36 cellular contexts compared by ENCODE assay signal in the genomic region with DNA sequence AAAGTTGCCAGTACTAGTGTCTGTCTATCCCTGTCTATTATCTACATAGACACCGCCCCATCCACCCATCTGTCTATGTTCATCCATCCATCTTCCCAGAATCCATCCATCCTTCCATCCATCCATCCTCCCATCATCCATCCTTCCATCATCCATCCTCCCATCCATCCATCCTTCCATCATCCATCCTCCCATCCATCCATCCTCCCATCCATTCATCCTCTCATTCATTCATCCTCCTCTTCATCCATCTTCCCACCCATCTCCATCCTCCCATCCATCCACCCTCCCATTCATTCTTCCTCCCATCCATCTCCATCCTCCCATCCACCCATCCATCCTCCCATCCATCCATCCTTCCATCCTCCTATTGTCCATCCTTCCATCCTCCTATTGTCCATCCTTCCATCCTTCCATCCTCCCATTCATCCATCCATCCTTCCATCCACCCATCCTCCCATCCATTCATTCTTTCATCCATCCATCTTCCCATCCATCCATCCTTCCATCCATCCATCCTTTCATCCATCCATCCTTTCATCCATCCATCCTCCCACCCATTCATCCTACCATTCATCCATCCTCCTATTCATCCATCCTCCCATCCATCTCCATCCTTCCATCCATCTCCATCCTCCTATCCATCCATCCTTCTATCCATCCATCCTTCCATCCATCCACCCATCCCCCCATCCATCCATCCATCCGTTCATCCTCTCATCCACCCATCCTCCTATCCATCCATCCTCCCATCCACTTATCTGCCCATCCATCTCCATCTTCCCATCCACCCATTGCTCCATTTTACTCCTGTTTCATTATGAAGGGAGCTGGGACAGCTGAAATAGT. TPM values are rescaled to one million over a fixed set of nuclear protein-coding genes. Genes with fewer than 3 reads are reported as not detected.
"Had no signal": no experiment of that assay in that cellular context is flagged by ENCODE, and none has a peak within 500 bp of the region (broad histone marks: within the 10 kb centered on the region; RNA-seq: fewer than 3 reads in every experiment).

No MANE protein-coding gene starts in this region.

- DNase-seq: activated B cell treated with CpG ODN at 0.5 μM for 24 hours; activated CD4-positive, alpha-beta memory T cell treated with anti-CD3 and anti-CD28 coated beads for 36 hours; activated CD4-positive, alpha-beta T cell treated with anti-CD3 and anti-CD28 coated beads for 4 hours; activated CD4-positive, alpha-beta T cell treated with anti-CD3 and anti-CD28 coated beads, Interleukin-2, amount 10 ng/mL, durations not matched to agents 24 days and 14 days; activated CD4-positive, alpha-beta T cell treated with anti-CD3 and anti-CD28 coated beads, Interleukin-2, amount 50 U/mL, for 1 hour; activated CD4-positive, alpha-beta T cell treated with anti-CD3 and anti-CD28 coated beads, Interleukin-2, amount 50 U/mL, for 4 hours; activated CD4-positive, CD25-positive, alpha-beta regulatory T cell treated with anti-CD3 and anti-CD28 coated beads, Interleukin-2, amount 50 U/mL, for 72 hours; activated CD8-positive, alpha-beta memory T cell treated with anti-CD3 and anti-CD28 coated beads, Interleukin-2, amount 50 U/mL, for 4 hours; activated CD8-positive, alpha-beta T cell treated with anti-CD3 and anti-CD28 coated beads for 36 hours; activated effector memory CD4-positive, alpha-beta T cell treated with anti-CD3 and anti-CD28 coated beads, Interleukin-2, amount 50 U/mL, for 16 hours; activated gamma-delta T cell treated with Interleukin-2 at 50 U/mL for 16 hours; activated naive CD4-positive, alpha-beta T cell; activated naive CD4-positive, alpha-beta T cell treated with anti-CD3 and anti-CD28 coated beads for 36 hours; activated naive CD4-positive, alpha-beta T cell treated with anti-CD3 and anti-CD28 coated beads, Interleukin-2, amount 50 U/mL, for 16 hours; activated naive CD8-positive, alpha-beta T cell treated with anti-CD3 and anti-CD28 coated beads for 36 hours; activated T-cell treated with anti-CD3 and anti-CD28 coated beads for 4 hours; activated T-cell treated with anti-CD3 and anti-CD28 coated beads, Interleukin-2, amount 50 U/mL, for 1 hour; activated T-cell treated with anti-CD3 and anti-CD28 coated beads, Interleukin-2, amount 50 U/mL, for 4 hours; activated T-cell treated with anti-CD3 and anti-CD28 coated beads, Interleukin-2, amount 50 U/mL, for 72 hours; adrenal gland; amniotic stem cell; aorta; body of pancreas; brain microvascular endothelial cell; central memory CD4-positive, alpha-beta T cell; T-helper 2 cell; T-helper 9 cell had no signal

- H3K27ac Mint-ChIP-seq: activated B cell treated with CpG ODN at 0.5 μM for 24 hours; activated CD4-positive, alpha-beta memory T cell treated with anti-CD3 and anti-CD28 coated beads for 36 hours; activated CD4-positive, alpha-beta T cell treated with anti-CD3 and anti-CD28 coated beads, Interleukin-2, amount 10 ng/mL, durations not matched to agents 24 days and 14 days; activated CD8-positive, alpha-beta T cell treated with anti-CD3 and anti-CD28 coated beads for 36 hours; activated naive CD4-positive, alpha-beta T cell treated with anti-CD3 and anti-CD28 coated beads for 36 hours; activated naive CD4-positive, alpha-beta T cell treated with anti-CD3 and anti-CD28 coated beads, Interleukin-2, amount 50 U/mL, for 72 hours; activated naive CD8-positive, alpha-beta T cell treated with anti-CD3 and anti-CD28 coated beads for 36 hours; activated T-cell treated with anti-CD3 and anti-CD28 coated beads, Interleukin-2, amount 50 U/mL, for 72 hours; activated T-helper 1 cell treated with anti-CD3 and anti-CD28 coated beads, Interleukin-12 subunit alpha, Interleukin-12 subunit beta, Interleukin-2, Interleukin-4 antibody, amounts not matched to agents 30 ng/mL and 10 ng/mL and 1 ng/mL, durations not matched to agents 14 hours and 24 hours and 36 hours; activated T-helper 17 cell treated with anti-CD3 and anti-CD28 coated beads, Interleukin-2, amount 50 U/mL, for 72 hours; T-helper 2 cell treated with Interferon-gamma antibody and Interleukin-4, amounts not matched to agents 5 μg/mL and 100 μg/mL, for 36 hours had no signal

- H3K9me3 Mint-ChIP-seq: activated CD4-positive, alpha-beta memory T cell treated with anti-CD3 and anti-CD28 coated beads for 36 hours; activated CD8-positive, alpha-beta T cell treated with anti-CD3 and anti-CD28 coated beads for 36 hours; activated naive CD4-positive, alpha-beta T cell treated with anti-CD3 and anti-CD28 coated beads for 36 hours; activated naive CD8-positive, alpha-beta T cell treated with anti-CD3 and anti-CD28 coated beads for 36 hours; activated T-cell treated with anti-CD3 and anti-CD28 coated beads, Interleukin-2, amount 50 U/mL, for 4 hours; activated T-helper 1 cell treated with anti-CD3 and anti-CD28 coated beads, Interleukin-12 subunit alpha, Interleukin-12 subunit beta, Interleukin-2, Interleukin-4 antibody, amounts not matched to agents 30 ng/mL and 10 ng/mL and 1 ng/mL, durations not matched to agents 14 hours and 24 hours and 36 hours; activated T-helper 17 cell treated with anti-CD3 and anti-CD28 coated beads, Interleukin-2, amount 50 U/mL, for 72 hours; T-helper 2 cell treated with Interferon-gamma antibody and Interleukin-4, amounts not matched to agents 5 μg/mL and 100 μg/mL, for 36 hours had no signal

- H3K36me3 Mint-ChIP-seq: activated CD4-positive, alpha-beta memory T cell treated with anti-CD3 and anti-CD28 coated beads for 36 hours; activated naive CD4-positive, alpha-beta T cell treated with anti-CD3 and anti-CD28 coated beads, Interleukin-2, amount 50 U/mL, for 72 hours; activated naive CD8-positive, alpha-beta T cell treated with anti-CD3 and anti-CD28 coated beads for 36 hours had no signal

- H3K4me3 Mint-ChIP-seq: activated B cell treated with CpG ODN at 0.5 μM for 24 hours; activated CD4-positive, alpha-beta memory T cell treated with anti-CD3 and anti-CD28 coated beads for 36 hours; activated CD4-positive, alpha-beta T cell treated with anti-CD3 and anti-CD28 coated beads, Interleukin-2, amount 10 ng/mL, durations not matched to agents 24 days and 14 days; activated CD8-positive, alpha-beta T cell treated with anti-CD3 and anti-CD28 coated beads for 36 hours; activated naive CD4-positive, alpha-beta T cell treated with anti-CD3 and anti-CD28 coated beads for 36 hours; activated naive CD8-positive, alpha-beta T cell treated with anti-CD3 and anti-CD28 coated beads for 36 hours; activated T-cell treated with anti-CD3 and anti-CD28 coated beads, Interleukin-2, amount 50 U/mL, for 4 hours; activated T-cell treated with anti-CD3 and anti-CD28 coated beads, Interleukin-2, amount 50 U/mL, for 72 hours; activated T-helper 1 cell treated with anti-CD3 and anti-CD28 coated beads, Interleukin-12 subunit alpha, Interleukin-12 subunit beta, Interleukin-2, Interleukin-4 antibody, amounts not matched to agents 30 ng/mL and 10 ng/mL and 1 ng/mL, durations not matched to agents 14 hours and 24 hours and 36 hours; activated T-helper 17 cell treated with anti-CD3 and anti-CD28 coated beads, Interleukin-2, amount 50 U/mL, for 72 hours; T-helper 2 cell treated with Interferon-gamma antibody and Interleukin-4, amounts not matched to agents 5 μg/mL and 100 μg/mL, for 36 hours had no signal

- H3K4me3 ChIP-seq: adrenal gland, body of pancreas, breast epithelium had no signal

- H3K36me3 ChIP-seq: adrenal gland, brain microvascular endothelial cell, breast epithelium had no signal

- H3K4me1 ChIP-seq: adrenal gland, body of pancreas, breast epithelium had no signal

- H3K9me3 ChIP-seq: adrenal gland, body of pancreas, breast epithelium had no signal

- ATAC-seq: activated CD8-positive, alpha-beta T cell treated with anti-CD3 and anti-CD28 coated beads for 36 hours; activated naive CD4-positive, alpha-beta T cell treated with anti-CD3 and anti-CD28 coated beads, Interleukin-2, amount 50 U/mL, for 72 hours; activated T-cell treated with anti-CD3 and anti-CD28 coated beads, Interleukin-2, amount 50 U/mL, for 4 hours; activated T-cell treated with anti-CD3 and anti-CD28 coated beads, Interleukin-2, amount 50 U/mL, for 72 hours; activated T-helper 17 cell treated with anti-CD3 and anti-CD28 coated beads, Interleukin-2, amount 50 U/mL, for 72 hours; body of pancreas had no signal

- H3K4me1 Mint-ChIP-seq: activated B cell treated with CpG ODN at 0.5 μM for 24 hours; activated CD4-positive, alpha-beta T cell treated with anti-CD3 and anti-CD28 coated beads, Interleukin-2, amount 10 ng/mL, durations not matched to agents 24 days and 14 days; activated naive CD8-positive, alpha-beta T cell treated with anti-CD3 and anti-CD28 coated beads for 36 hours; activated T-helper 17 cell treated with anti-CD3 and anti-CD28 coated beads, Interleukin-2, amount 50 U/mL, for 72 hours had no signal

- H3K27ac ChIP-seq: adrenal gland, body of pancreas, brain microvascular endothelial cell, breast epithelium, VCaP had no signal

- H3K27me3 ChIP-seq: adrenal gland, body of pancreas had no signal

RNA-seq across cellular contexts. Expression of a gene that starts 14.7 kb away (rescaled TPM):
- total RNA-seq: activated B cell treated with CpG ODN at 0.5 μM for 24 hours; activated CD4-positive, alpha-beta memory T cell treated with anti-CD3 and anti-CD28 coated beads for 36 hours; activated CD4-positive, alpha-beta T cell treated with anti-CD3 and anti-CD28 coated beads, Interleukin-2, amount 10 ng/mL, durations not matched to agents 24 days and 14 days; activated CD8-positive, alpha-beta memory T cell treated with anti-CD3 and anti-CD28 coated beads for 36 hours; activated CD8-positive, alpha-beta T cell treated with anti-CD3 and anti-CD28 coated beads for 36 hours; activated naive CD4-positive, alpha-beta T cell treated with anti-CD3 and anti-CD28 coated beads for 36 hours; activated naive CD4-positive, alpha-beta T cell treated with anti-CD3 and anti-CD28 coated beads, Interleukin-2, amount 50 U/mL, for 72 hours; activated naive CD8-positive, alpha-beta T cell treated with anti-CD3 and anti-CD28 coated beads for 36 hours; activated T-cell treated with anti-CD3 and anti-CD28 coated beads, Interleukin-2, amount 50 U/mL, for 4 hours; activated T-cell treated with anti-CD3 and anti-CD28 coated beads, Interleukin-2, amount 50 U/mL, for 72 hours; activated T-helper 1 cell treated with anti-CD3 and anti-CD28 coated beads, Interleukin-12 subunit alpha, Interleukin-12 subunit beta, Interleukin-2, Interleukin-4 antibody, amounts not matched to agents 30 ng/mL and 10 ng/mL and 1 ng/mL, durations not matched to agents 14 hours and 24 hours and 36 hours; activated T-helper 17 cell treated with anti-CD3 and anti-CD28 coated beads, Interleukin-2, amount 50 U/mL, for 72 hours; astrocyte; T-helper 1 cell treated with Interleukin-12 subunit alpha and Interleukin-12 subunit beta and Interleukin-4 antibody, amounts not matched to agents 30 ng/mL and 1 ng/mL, for 36 hours had no signal
